Comparison of ENCODE assay signal across 8 cellular contexts in the genomic region with DNA sequence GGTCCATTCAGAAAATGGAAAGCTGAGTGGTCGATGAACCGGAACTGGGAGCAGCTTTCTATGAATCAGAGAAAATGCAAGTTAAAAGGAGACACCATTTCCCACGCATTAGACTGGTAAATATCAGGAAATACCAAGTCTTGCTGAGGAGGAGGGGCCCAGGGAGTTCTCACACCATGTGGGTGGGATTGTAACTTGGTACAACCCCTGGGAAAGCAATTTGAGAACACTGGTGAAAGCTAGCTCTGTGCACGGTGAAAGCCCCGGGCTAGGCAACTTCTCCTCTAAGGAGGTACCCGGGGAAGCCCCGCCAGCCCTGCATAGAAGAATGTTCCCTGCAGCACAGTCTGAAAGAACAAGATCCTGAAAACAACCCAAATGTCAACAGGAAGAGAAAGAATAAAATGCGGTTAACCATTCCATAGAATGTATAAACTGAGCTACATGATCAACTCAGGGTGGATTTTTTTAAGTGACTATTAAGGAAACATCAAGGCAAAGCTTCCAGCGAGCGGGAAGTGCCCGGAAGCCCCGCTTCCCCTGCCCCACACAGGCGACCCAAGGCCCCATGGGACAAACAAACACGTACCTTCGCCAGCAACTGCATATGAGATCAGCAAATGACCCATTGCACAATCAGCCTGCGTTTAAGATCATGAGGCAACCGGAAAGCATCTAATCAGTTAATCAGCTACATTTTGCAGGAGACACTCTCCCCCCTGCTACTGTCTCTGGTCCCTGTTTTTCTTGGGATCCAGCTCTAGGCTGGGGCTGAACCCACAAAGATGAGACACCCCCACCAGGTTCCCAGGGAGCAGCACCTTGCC. TPM values are rescaled to one million over a fixed set of nuclear protein-coding genes. Genes with fewer than 3 reads are reported as not detected.
DNase-seq lines count a peak whose midpoint lies in the region; ATAC-seq and TF ChIP-seq lines count a peak whose summit lies in the region.

No MANE protein-coding gene starts in this region.

- BruUV-seq in Caco-2 (replicated peaks; lab: Mats Ljungman, UMichigan) (no TSS peak), IMR-90 (replicated peaks; lab: Mats Ljungman, UMichigan) (no TSS peak)

- dilution Hi-C loops in IMR-90 (cut with HindIII; ENCODE audit: low sequenced_read_pairs, unreplicated experiment): no loop called here

- H4K91ac ChIP-seq in IMR-90 (ENCODE audit: insufficient read depth, low read depth, low read length): peak overlapping the region; percentile 78

- POLR2A ChIA-PET in Caco-2 (lab: Charles Lee): interaction anchor here (0.6 to 1.4 kb wide), 2 partner anchors 12 to 43 kb away, joined by 3 read pairs; no protein-coding TSS in a partner anchor
- POLR2A ChIA-PET in IMR-90 (lab: Charles Lee; ENCODE audit: unreplicated experiment): interaction anchor here (0.5 to 1.1 kb wide), 2 partner anchors 12 to 19 kb away, joined by 3 to 4 read pairs; no protein-coding TSS in a partner anchor

- peak overlapping the region; percentile 54 for H4K5ac ChIP-seq in IMR-90 (ENCODE audit: low read depth, low read length)

- CTCF ChIA-PET in Caco-2 (lab: Charles Lee) (interaction anchor here (1.3 kb wide), 1 partner anchor 10 kb away, joined by 7 read pairs; no protein-coding TSS in a partner anchor), IMR-90 (lab: Yijun Ruan, JAX) (interaction anchor here (0.6 to 1.3 kb wide), 6 partner anchors 12 to 154 kb away, joined by 3 to 6 read pairs (median 4); no protein-coding TSS in a partner anchor)

- H3K27ac ChIP-seq in IMR-90 (ENCODE audit: insufficient read depth, low read length) (peak overlapping the region; percentile 90), coronary artery (no peak overlapping the region)

- no peaks in the 10 kb centered on the region for H3K27me3 Mint-ChIP-seq in Caco-2 (ENCODE audit: insufficient read depth, unreplicated experiment)

- no peaks in the 10 kb centered on the region for H3K27me3 ChIP-seq in Caco-2 (replicated peaks; ENCODE audit: control insufficient read depth, insufficient read depth, low read length)
- H3K27me3 ChIP-seq in IMR-90 (ENCODE audit: control insufficient read depth, insufficient read depth, low read length): no peaks in the 10 kb centered on the region

- intact Hi-C loops in Caco-2 (cut with micrococcal nuclease; ENCODE audit: unreplicated experiment): no loop called here
- intact Hi-C loops in IMR-90 (cut with micrococcal nuclease): loop anchor here (5.0 kb wide), 1 partner anchor 34 kb away; no protein-coding TSS in a partner anchor

- peaks cover 97% of the 10 kb centered on the region for H3K36me3 Mint-ChIP-seq in Caco-2 (ENCODE audit: insufficient read depth, unreplicated experiment)

- H3K4me2 ChIP-seq in IMR-90 (ENCODE audit: low read depth, low read length): peak overlapping the region; percentile 69

- H4K8ac ChIP-seq in IMR-90 (ENCODE audit: low read depth in 2 of 2, low read length in 2 of 2): peak overlapping the region; percentile 34 to 60; a peak in 3 of 4 replicates

- H3K14ac ChIP-seq in IMR-90 (replicated peaks; ENCODE audit: low read depth, low read length): peak overlapping the region; percentile 89

- in situ Hi-C loops in IMR-90 (cut with MboI; ENCODE audit: low sequenced_read_pairs): no loop called here

- ATAC-seq in IMR-90 (ENCODE audit: low read depth) (peak; percentile 92), HG03432 (IDR thresholded peaks at IDR 0.05; ENCODE audit: unreplicated experiment) (no peak)

- H3K9me3 Mint-ChIP-seq in Caco-2 (ENCODE audit: unreplicated experiment): no peaks in the 10 kb centered on the region

- H3K9me1 ChIP-seq in IMR-90 (ENCODE audit: insufficient read depth, low read length): peaks cover 8% of the 10 kb centered on the region

- peak overlapping the region; percentile 87 for H2BK120ac ChIP-seq in IMR-90 (ENCODE audit: low read depth, low read length)

- peak overlapping the region; percentile 77 for H2AK9ac ChIP-seq in IMR-90 (replicated peaks; ENCODE audit: low read depth, low read length, poor library complexity)

- no peak overlapping the region for H3K4me3 Mint-ChIP-seq in Caco-2 (ENCODE audit: unreplicated experiment)

- H3K4me3 ChIP-seq in Caco-2 (ENCODE audit: low read depth, low read length) (no peak overlapping the region), IMR-90 (ENCODE audit: insufficient read depth, low read depth, low read length) (peak overlapping the region; percentile 4; the same call in 1 of the 2 replicates), coronary artery (no peak overlapping the region)

- peak overlapping the region; percentile 83 for H2AFZ ChIP-seq in IMR-90 (replicated peaks; ENCODE audit: low read length, poor library complexity)

- DNase-seq in Caco-2: peak; percentile 35 to 54
- peak; percentile 94 for DNase-seq in IMR-90
- peak; percentile 59 for DNase-seq in coronary artery (ENCODE audit: low spot score)
- peak; percentile 48 for DNase-seq in myocyte (ENCODE audit: low read depth)
- no peak for DNase-seq in NCI-H187 treated with DMSO at 0.1 percent for 48 hours (lab: John Stamatoyannopoulos, UW)
- DNase-seq in C1 segment of cervical spinal cord (lab: John Stamatoyannopoulos, UW): no peak
- DNase-seq in DMS114 treated with DMSO at 0.1 percent for 48 hours (lab: John Stamatoyannopoulos, UW; ENCODE audit: unreplicated experiment): no peak

- peak overlapping the region; percentile 66; the same call in 2 of the 3 replicates for H2BK15ac ChIP-seq in IMR-90 (ENCODE audit: low read depth, low read length)

- no peaks in the 10 kb centered on the region for H3K4me1 ChIP-seq in Caco-2
- peaks cover 9% of the 10 kb centered on the region for H3K4me1 ChIP-seq in IMR-90 (ENCODE audit: control insufficient read depth, insufficient read depth, low read length)

- H3K4ac ChIP-seq in IMR-90 (ENCODE audit: low read depth, low read length): peak overlapping the region; percentile 92

- H3K9me3 ChIP-seq in Caco-2: no peaks in the 10 kb centered on the region
- H3K9me3 ChIP-seq in IMR-90 (ENCODE audit: control insufficient read depth, insufficient read depth, low read length): no peaks in the 10 kb centered on the region

- H3K36me3 ChIP-seq in Caco-2 (ENCODE audit: control insufficient read depth, insufficient read depth, low read length): peaks cover 4% of the 10 kb centered on the region
- peaks cover 13% of the 10 kb centered on the region for H3K36me3 ChIP-seq in IMR-90 (ENCODE audit: control insufficient read depth, insufficient read depth, low read length)

- no peaks in the 10 kb centered on the region; a peak in 1 of 4 replicates for H3K79me1 ChIP-seq in IMR-90 (ENCODE audit: low read depth in 1 of 2, low read length in 2 of 2)

- peak overlapping the region; percentile 61 for H2BK5ac ChIP-seq in IMR-90 (ENCODE audit: low read depth, low read length, poor library complexity, severe bottlenecking)

- 2% methylated on average over 6 of the region's 17 CpGs; no CpG with 5 or more reads in 1 of the 2 experiments for WGBS in IMR-90 (ENCODE audit: extremely low coverage in 2 of 2, insufficient read length in 1 of 2), 2 experiments

- H4K20me1 ChIP-seq in IMR-90 (ENCODE audit: insufficient read depth, low read length): peaks cover 13% of the 10 kb centered on the region; the same call in 1 of the 2 replicates

- TF ChIP-seq CTCF in Caco-2 (IDR thresholded peaks at IDR 0.05; ENCODE audit: insufficient read depth in 1 of 2, low read depth in 1 of 2, low read length in 1 of 2, severe bottlenecking in 1 of 2, unreplicated experiment in 1 of 2): no peak
- TF ChIP-seq CTCF in IMR-90 (conservative IDR thresholded peaks at IDR 0.05; ENCODE audit: low read depth, low read length): no peak
- no peak for TF ChIP-seq CTCF in coronary artery (IDR thresholded peaks at IDR 0.05)

- H2BK20ac ChIP-seq in IMR-90 (ENCODE audit: low read depth, low read length): peak overlapping the region; percentile 74

- peak overlapping the region; percentile 11 for H3K27ac Mint-ChIP-seq in Caco-2 (ENCODE audit: unreplicated experiment)

- H3K9ac ChIP-seq in IMR-90 (ENCODE audit: low read depth, low read length): peak overlapping the region; percentile 54

- peak overlapping the region; percentile 68; the same call in 1 of the 2 replicates for H3K23ac ChIP-seq in IMR-90 (ENCODE audit: low read depth, low read length)

- H3K56ac ChIP-seq in IMR-90 (ENCODE audit: extremely low read depth, insufficient read depth, low read length): peak overlapping the region; percentile 18; the same call in 1 of the 2 replicates

- no peak; the same call in 1 of the 2 replicates for TF ChIP-seq POLR2A in IMR-90 (IDR thresholded peaks at IDR 0.05; ENCODE audit: low read depth, low read length)

- no peak for TF ChIP-seq RAD21 in IMR-90 (IDR thresholded peaks at IDR 0.05; ENCODE audit: low read length)

- peak overlapping the region; percentile 70 for H2AK5ac ChIP-seq in IMR-90 (ENCODE audit: low read depth, low read length)

- peaks cover 15% of the 10 kb centered on the region for H3K4me1 Mint-ChIP-seq in Caco-2 (ENCODE audit: low read depth, unreplicated experiment)

- H3K18ac ChIP-seq in IMR-90 (ENCODE audit: low read depth, low read length): peak overlapping the region; percentile 78

TF ChIP-seq in IMR-90, 13 proteins besides CTCF, POLR2A, EP300 and RAD21 (continues in another document):
- 0 out of 2 replicates have a peak, but pooled peaks have one; percentile 18 for TF ChIP-seq MAZ (IDR thresholded peaks at IDR 0.05; ENCODE audit: borderline replicate concordance, low read depth, low read length)
- TF ChIP-seq MXI1 (IDR thresholded peaks at IDR 0.05; ENCODE audit: borderline replicate concordance, low read depth, low read length): 0 out of 2 replicates have a peak, but pooled peaks have one; percentile 16
- TF ChIP-seq MAFK (IDR thresholded peaks at IDR 0.05; ENCODE audit: low read depth, low read length): no peak
- TF ChIP-seq FOS (IDR thresholded peaks at IDR 0.05; ENCODE audit: low read depth, low read length): peak; percentile 42
- no peak for TF ChIP-seq RCOR1 (IDR thresholded peaks at IDR 0.05; ENCODE audit: insufficient replicate concordance, low read length)
- TF ChIP-seq, protein P1, sequence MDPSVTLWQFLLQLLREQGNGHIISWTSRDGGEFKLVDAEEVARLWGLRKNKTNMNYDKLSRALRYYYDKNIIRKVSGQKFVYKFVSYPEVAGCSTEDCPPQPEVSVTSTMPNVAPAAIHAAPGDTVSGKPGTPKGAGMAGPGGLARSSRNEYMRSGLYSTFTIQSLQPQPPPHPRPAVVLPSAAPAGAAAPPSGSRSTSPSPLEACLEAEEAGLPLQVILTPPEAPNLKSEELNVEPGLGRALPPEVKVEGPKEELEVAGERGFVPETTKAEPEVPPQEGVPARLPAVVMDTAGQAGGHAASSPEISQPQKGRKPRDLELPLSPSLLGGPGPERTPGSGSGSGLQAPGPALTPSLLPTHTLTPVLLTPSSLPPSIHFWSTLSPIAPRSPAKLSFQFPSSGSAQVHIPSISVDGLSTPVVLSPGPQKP (IDR thresholded peaks at IDR 0.05; ENCODE audit: borderline replicate concordance, low read depth, low read length): no peak
- peak; percentile 98 for TF ChIP-seq BHLHE40 (IDR thresholded peaks at IDR 0.05; ENCODE audit: low read depth, low read length)

RNA-seq across cellular contexts. Expression of a gene that starts 11.3 kb away (rescaled TPM):
- total RNA-seq in Caco-2 (2022): 175 and 177 TPM in 2 replicates
- total RNA-seq in IMR-90 (2012; rRNA removed): 0.83 and 1.6 TPM in 2 replicates
- 2.2 and 2.8 TPM in 2 replicates for polyA plus RNA-seq in IMR-90 (2012; rRNA removed)
- polyA plus RNA-seq in IMR-90 (2012; cell fraction: cytosol; rRNA removed): 0.53 and 1.1 TPM in 2 replicates
- 7.0 and 7.7 TPM in 2 replicates for polyA plus RNA-seq in IMR-90 (2012; cell fraction: nucleus; rRNA removed; ENCODE audit: low replicate concordance)
- total RNA-seq in myocyte: 3.8 and 4.0 TPM in 2 replicates
- polyA plus RNA-seq in myocyte (2012): 1.8 TPM

Comparison
In these comparisons a context has a peak if more than half of its experiments do, and no peak if none do; other contexts are left out.
1. DNase-seq: peak in Caco-2 (2 of 2), IMR-90 (single experiment), coronary artery (single experiment) and myocyte (single experiment); none in NCI-H187 treated with DMSO at 0.1 percent for 48 hours (single experiment), C1 segment of cervical spinal cord (0 of 14) and DMS114 treated with DMSO at 0.1 percent for 48 hours (single experiment).
2. RNA of a gene that starts 11.3 kb away (total RNA-seq): 175 to 177 TPM in Caco-2; 3.8 to 4.0 TPM in myocyte and 0.83 to 1.6 TPM in IMR-90; every median in the first group is over 10 times any median in the second.